ENCODE assay signal across 8 cellular contexts in the genomic region with DNA sequence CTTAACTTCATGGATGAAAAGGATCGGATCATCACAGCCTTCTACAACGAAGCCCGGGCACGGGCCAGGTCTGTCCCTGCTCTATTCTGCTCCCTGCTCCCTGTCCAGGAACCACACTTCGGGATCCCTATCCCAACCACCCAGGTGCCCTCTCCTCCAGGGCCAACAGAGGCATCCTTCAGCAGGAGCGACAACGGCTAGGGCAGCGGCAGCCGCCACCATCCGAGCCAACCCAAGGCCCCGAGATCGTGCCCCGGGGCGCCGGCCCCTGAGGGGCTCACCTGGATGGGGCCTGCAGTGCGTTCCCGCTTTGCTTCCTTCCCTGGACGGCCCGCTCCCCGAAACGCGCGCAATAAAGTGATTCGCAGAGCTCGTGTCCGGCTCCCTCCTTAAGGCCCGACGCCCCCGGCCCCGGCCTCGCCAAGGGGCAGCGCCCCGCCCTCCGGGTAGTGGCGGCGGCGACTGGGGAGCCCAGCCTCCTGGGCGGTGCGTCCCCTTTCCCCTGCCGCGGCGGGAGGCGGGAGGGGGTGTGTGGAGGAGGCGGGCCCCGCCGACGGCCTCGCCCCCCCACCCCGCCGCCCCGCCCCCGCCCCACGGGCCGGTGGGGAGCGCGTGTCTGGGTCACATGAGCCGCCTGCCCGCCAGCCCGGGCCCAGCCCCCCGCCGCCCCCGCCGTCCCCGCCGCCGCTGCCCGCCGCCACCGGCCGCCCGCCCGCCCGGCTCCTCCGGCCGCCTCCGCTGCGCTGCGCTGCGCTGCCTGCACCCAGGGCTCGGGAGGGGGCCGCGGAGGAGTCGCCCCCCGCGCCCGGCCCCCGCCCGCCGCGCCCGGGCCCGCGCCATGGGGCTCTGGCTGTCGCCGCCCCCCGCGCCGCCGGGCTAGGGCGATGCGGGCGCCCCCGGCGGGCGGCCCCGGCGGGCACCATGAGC. TPM values are rescaled to one million over a fixed set of nuclear protein-coding genes. Genes with fewer than 3 reads are reported as not detected.
DNase-seq lines count a peak whose midpoint lies in the region; ATAC-seq and TF ChIP-seq lines count a peak whose summit lies in the region.

A gene with protein sequence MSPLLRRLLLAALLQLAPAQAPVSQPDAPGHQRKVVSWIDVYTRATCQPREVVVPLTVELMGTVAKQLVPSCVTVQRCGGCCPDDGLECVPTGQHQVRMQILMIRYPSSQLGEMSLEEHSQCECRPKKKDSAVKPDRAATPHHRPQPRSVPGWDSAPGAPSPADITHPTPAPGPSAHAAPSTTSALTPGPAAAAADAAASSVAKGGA (plus strand): TSS at position 672 of the 927 bp plus-strand sequence. CDS start 250 bp downstream, at position 922.

- peak within 1 kb of the TSS; percentile 51 for H3K4me2 ChIP-seq in H9 (ENCODE audit: insufficient read depth, insufficient read length, low read length)

- peak within 1 kb of the TSS in 1 of 3 experiments; percentile 82; a peak in 1 of 7 replicates for H3K27ac Mint-ChIP-seq in H9

- no peaks in the 10 kb centered on the region for H3K79me1 ChIP-seq in H9 (ENCODE audit: insufficient read depth, low read depth, low read length, poor library complexity, severe bottlenecking)

- no peak within 1 kb of the TSS for H2BK15ac ChIP-seq in H9 (ENCODE audit: low read depth, low read length)

- peaks cover 21% of the 10 kb centered on the region for H3K23me2 ChIP-seq in H9 (ENCODE audit: insufficient read length, low read depth, low read length, poor library complexity, severe bottlenecking)

- H2BK12ac ChIP-seq in H9 (ENCODE audit: insufficient read length, low read depth, low read length): no peak within 1 kb of the TSS

- no peak within 1 kb of the TSS for H2BK20ac ChIP-seq in H9 (ENCODE audit: low read depth, low read length, poor library complexity, severe bottlenecking)

- H3K56ac ChIP-seq in H9 (ENCODE audit: insufficient read length, low read depth, low read length): no peak within 1 kb of the TSS

- peak within 1 kb of the TSS; percentile 71 to 73 for H3K4me3 ChIP-seq in muscle layer of colon (ENCODE audit: low read depth in 1 of 2, low read length in 2 of 2)

- H3T11ph ChIP-seq in H9 (ENCODE audit: low read length): no peak within 1 kb of the TSS

- H3K36me3 ChIP-seq in muscle layer of colon (ENCODE audit: insufficient read depth, low read length): peaks cover 20% of the 10 kb centered on the region

- no peak within 1 kb of the TSS for H2AFZ ChIP-seq in H9 (ENCODE audit: low read length)

- no peak within 1 kb of the TSS for H3K4ac ChIP-seq in H9 (ENCODE audit: low read depth, low read length)

- no peak within 1 kb of the TSS for H3K9ac ChIP-seq in H9 (ENCODE audit: extremely low read depth, insufficient read length, low read length)
- peak within 1 kb of the TSS; percentile 76 for H3K9ac ChIP-seq in muscle layer of colon (ENCODE audit: low read length)

- no peaks in the 10 kb centered on the region for H3K79me2 ChIP-seq in H9 (ENCODE audit: insufficient read depth, low read length)

- peaks cover 18 to 29% of the 10 kb centered on the region in 2 experiments for H3K4me1 Mint-ChIP-seq in H9
- peaks cover 37% of the 10 kb centered on the region for H3K4me1 Mint-ChIP-seq in activated T-cell treated with anti-CD3 and anti-CD28 coated beads, Interleukin-2, amount 50 U/mL, for 4 hours (ENCODE audit: low read depth)

- H4K8ac ChIP-seq in H9 (replicated peaks; ENCODE audit: insufficient read length, low read depth, low read length): no peak within 1 kb of the TSS

- H4K91ac ChIP-seq in H9 (ENCODE audit: insufficient read length, low read depth, low read length): no peak within 1 kb of the TSS

- no peaks in the 10 kb centered on the region for H4K20me1 ChIP-seq in H9 (ENCODE audit: control insufficient read depth, insufficient read depth, insufficient read length)

- H3K27me3 Mint-ChIP-seq in H9 (ENCODE audit: low read depth): peaks cover 20% of the 10 kb centered on the region
- H3K27me3 Mint-ChIP-seq in activated T-cell treated with anti-CD3 and anti-CD28 coated beads, Interleukin-2, amount 50 U/mL, for 4 hours (ENCODE audit: low read depth): no peaks in the 10 kb centered on the region

- H3K27ac ChIP-seq in H9 (ENCODE audit: insufficient read length, low read depth, low read length) (no peak within 1 kb of the TSS), muscle layer of colon (ENCODE audit: low read depth, low read length) (peak within 1 kb of the TSS; percentile 97)

- no peaks in the 10 kb centered on the region for H3K9me3 Mint-ChIP-seq in H9
- no peaks in the 10 kb centered on the region for H3K9me3 Mint-ChIP-seq in activated T-cell treated with anti-CD3 and anti-CD28 coated beads, Interleukin-2, amount 50 U/mL, for 4 hours

- no peak within 1 kb of the TSS for H3K14ac ChIP-seq in H9 (ENCODE audit: insufficient read depth, low read length)

- DNase-seq in Caki2 (ENCODE audit: low read depth): peak; percentile 54
- no peak for DNase-seq in H9
- peak; percentile 88 for DNase-seq in NCI-H69 (lab: John Stamatoyannopoulos, UW)
- DNase-seq in activated T-cell treated with anti-CD3 and anti-CD28 coated beads, Interleukin-2, amount 50 U/mL, for 4 hours: peak; percentile 71
- no peak for DNase-seq in MV-4-11 (lab: John Stamatoyannopoulos, UW)

- H3K9me3 ChIP-seq in H9 (ENCODE audit: control insufficient read depth, low read depth, low read length) (no peaks in the 10 kb centered on the region), muscle layer of colon (ENCODE audit: low read length) (no peaks in the 10 kb centered on the region)

- H3K27me3 ChIP-seq in H9 (ENCODE audit: insufficient read depth, low read length): no peaks in the 10 kb centered on the region; the same call in 1 of the 2 replicates
- H3K27me3 ChIP-seq in muscle layer of colon (ENCODE audit: control insufficient read depth in 1 of 2, insufficient read depth in 2 of 2, low read length in 2 of 2): no peaks in the 10 kb centered on the region

- no peak within 1 kb of the TSS for H3K18ac ChIP-seq in H9 (ENCODE audit: insufficient read length, low read depth, low read length)

- H2BK120ac ChIP-seq in H9 (ENCODE audit: low read depth, low read length, poor library complexity, severe bottlenecking): no peak within 1 kb of the TSS

- no peak within 1 kb of the TSS for H3K23ac ChIP-seq in H9 (ENCODE audit: insufficient read length, low read depth, low read length)

- peak; percentile 61 to 66 for ATAC-seq in activated T-cell treated with anti-CD3 and anti-CD28 coated beads, Interleukin-2, amount 50 U/mL, for 4 hours
- ATAC-seq in esophagus mucosa: peak; percentile 35

- in situ Hi-C loops in Caki2 (cut with HindIII; ENCODE audit: low pct_unique_long_range_greater_than_20kb, low sequenced_read_pairs): no loop called here

- no peak for TF ChIP-seq CTCF in H9 (conservative IDR thresholded peaks at IDR 0.05)
- no peak for TF ChIP-seq CTCF in subcutaneous adipose tissue (IDR thresholded peaks at IDR 0.05; ENCODE audit: low read depth)

- no peak within 1 kb of the TSS for H2AK5ac ChIP-seq in H9 (ENCODE audit: insufficient read length, low read length)

- peaks cover 4 to 26% (median 13%) of the 10 kb centered on the region in 3 experiments; a peak in 6 of 7 replicates for H3K36me3 Mint-ChIP-seq in H9 (ENCODE audit: insufficient read depth in 1 of 3, low read depth in 3 of 3)
- H3K36me3 Mint-ChIP-seq in activated T-cell treated with anti-CD3 and anti-CD28 coated beads, Interleukin-2, amount 50 U/mL, for 4 hours (ENCODE audit: insufficient read depth): no peaks in the 10 kb centered on the region

- no peak within 1 kb of the TSS for H2BK5ac ChIP-seq in H9 (ENCODE audit: insufficient read length, low read length)

- 0 out of 2 replicates have a peak, but pooled peaks cover 3% of the 10 kb centered on the region for H3K4me1 ChIP-seq in H9 (ENCODE audit: insufficient read depth, low read length)
- H3K4me1 ChIP-seq in muscle layer of colon (ENCODE audit: insufficient read depth, low read length): peaks cover 47% of the 10 kb centered on the region

- no CpG with 5 or more reads among the region's 107 CpGs for WGBS in H9 (ENCODE audit: extremely low coverage, insufficient read length, low lambda C conversion rate)

- no peak within 1 kb of the TSS for H4K5ac ChIP-seq in H9 (ENCODE audit: insufficient read length, low read depth, low read length)

- peak within 1 kb of the TSS; percentile 81 to 85 for H3K4me3 Mint-ChIP-seq in H9
- peak within 1 kb of the TSS; percentile 83 for H3K4me3 Mint-ChIP-seq in activated T-cell treated with anti-CD3 and anti-CD28 coated beads, Interleukin-2, amount 50 U/mL, for 4 hours

RNA-seq across cellular contexts. Expression of the gene that starts here (rescaled TPM):
- 52.8 and 66.2 TPM in 2 replicates for total RNA-seq in Caki2 (2014; rRNA removed; shearing (Covaris generic); ENCODE audit: low replicate concordance)
- 57.1 and 57.7 TPM in 2 replicates for total RNA-seq in H9 (2021)
- 10 to 100 TPM; 41.5 to 75.6 (median 53.2) TPM for total RNA-seq in activated T-cell treated with anti-CD3 and anti-CD28 coated beads, Interleukin-2, amount 50 U/mL, for 4 hours
- total RNA-seq in esophagus mucosa: 45.2 TPM
- total RNA-seq in subcutaneous adipose tissue: 100 to 1,000 TPM; 122 to 332 (median 231) TPM

Comparison
In these comparisons a context has a peak if more than half of its experiments do, and no peak if none do; other contexts are left out.
1. DNase-seq: peak in Caki2 (single experiment), NCI-H69 (single experiment) and activated T-cell treated with anti-CD3 and anti-CD28 coated beads, Interleukin-2, amount 50 U/mL, for 4 hours (single experiment); none in H9 (single experiment) and MV-4-11 (single experiment).